In genomic region chr14:90526536-90526935, GRCh38 we compare ENCODE assay signal across 2 cellular contexts.
DNase-seq lines count a peak whose midpoint lies in the region; ATAC-seq and TF ChIP-seq lines count a peak whose summit lies in the region.
"Not testable (repeated sequence)": the region's sequence is repeated elsewhere in the genome, so short reads cannot be mapped to it uniquely, and the experiment has no call there.

No MANE protein-coding gene starts in this region.

- peak; percentile 20 for DNase-seq in natural killer cell treated with Interleukin-12 subunit alpha and Interleukin-12 subunit beta and Interleukin-15 and Interleukin-18, amount 100 ng/mL, for 72 hours (ENCODE audit: low spot score)

- H3K9me3 Mint-ChIP-seq in natural killer cell treated with Interleukin-12 subunit alpha and Interleukin-12 subunit beta and Interleukin-15 and Interleukin-18, amount 100 ng/mL, for 72 hours, result not testable (repeated sequence)

- H3K4me3 Mint-ChIP-seq in natural killer cell treated with Interleukin-12 subunit alpha and Interleukin-12 subunit beta and Interleukin-15 and Interleukin-18, amount 100 ng/mL, for 72 hours, result not testable (repeated sequence)

- ATAC-seq in natural killer cell treated with Interleukin-12 subunit alpha and Interleukin-12 subunit beta and Interleukin-15 and Interleukin-18, amount 100 ng/mL, for 72 hours, result not testable (repeated sequence)

- H3K36me3 ChIP-seq in HEK293 (ENCODE audit: control insufficient read depth in 2 of 2, insufficient read depth in 1 of 2, low read length in 2 of 2), result not testable (repeated sequence)

- not testable (repeated sequence) for H3K27ac Mint-ChIP-seq in natural killer cell treated with Interleukin-12 subunit alpha and Interleukin-12 subunit beta and Interleukin-15 and Interleukin-18, amount 100 ng/mL, for 72 hours

- H3K4me1 Mint-ChIP-seq in natural killer cell treated with Interleukin-12 subunit alpha and Interleukin-12 subunit beta and Interleukin-15 and Interleukin-18, amount 100 ng/mL, for 72 hours (ENCODE audit: low read depth in 2 of 2), result not testable (repeated sequence)

- not testable (repeated sequence) for H3K36me3 Mint-ChIP-seq in natural killer cell treated with Interleukin-12 subunit alpha and Interleukin-12 subunit beta and Interleukin-15 and Interleukin-18, amount 100 ng/mL, for 72 hours

- H3K4me1 ChIP-seq in HEK293 (ENCODE audit: control insufficient read depth, insufficient read depth, low read length), result not testable (repeated sequence)

- CTCF ChIA-PET in HEK293 (lab: Yijun Ruan, JAX), result not testable (repeated sequence)

- not testable (repeated sequence) for TF ChIP-seq CTCF in HEK293 (tag by site-specific recombination; IDR thresholded peaks at IDR 0.05)

- peaks cover 2 to 11% of the 10 kb centered on the region in 2 donors for H3K27me3 Mint-ChIP-seq in natural killer cell treated with Interleukin-12 subunit alpha and Interleukin-12 subunit beta and Interleukin-15 and Interleukin-18, amount 100 ng/mL, for 72 hours

- POLR2A ChIA-PET in HEK293 (lab: Yijun Ruan, JAX), result not testable (repeated sequence)

- not testable (repeated sequence) for H3K27ac ChIP-seq in HEK293 (ENCODE audit: extremely low read depth, low read depth, low read length)

- H3K9me3 ChIP-seq in HEK293 (ENCODE audit: control insufficient read depth, insufficient read depth, low read depth, low read length), result not testable (repeated sequence)

- H3K4me3 ChIP-seq in HEK293 (ENCODE audit: low read depth, low read length), result not testable (repeated sequence)

TF ChIP-seq in HEK293, 187 proteins besides CTCF, POLR2A, EP300 and RAD21:
- TF ChIP-seq SETDB1 (IDR thresholded peaks at IDR 0.05; ENCODE audit: insufficient read length, low read length) (peak; percentile 22), ZSCAN5A (tag by site-specific recombination; IDR thresholded peaks at IDR 0.05) (peak; percentile 96), ZNF677 (tag by site-specific recombination; IDR thresholded peaks at IDR 0.05) (peak; percentile 80)
